In genomic region chr9:71765693-71766092, GRCh38 we compare ENCODE assay signal across 11 cellular contexts. TPM values are rescaled to one million over a fixed set of nuclear protein-coding genes. Genes with fewer than 3 reads are reported as not detected.
DNase-seq lines count a peak whose midpoint lies in the region; ATAC-seq and TF ChIP-seq lines count a peak whose summit lies in the region.
"Had no signal": no experiment of that assay in that cellular context is flagged by ENCODE, and none has a peak within 500 bp of the region (broad histone marks: within the 10 kb centered on the region; RNA-seq: fewer than 3 reads in every experiment).

No MANE protein-coding gene starts in this region.

- no peaks in the 10 kb centered on the region for H3K9me3 Mint-ChIP-seq in activated T-cell treated with anti-CD3 and anti-CD28 coated beads, Interleukin-2, amount 50 U/mL, for 72 hours
- no peaks in the 10 kb centered on the region for H3K9me3 Mint-ChIP-seq in stimulated activated effector memory CD8-positive, alpha-beta T cell treated with anti-CD3 and anti-CD28 coated beads, Interleukin-12 subunit alpha, Interleukin-12 subunit beta, amount 100 ng/mL, for 72 hours

- DNase-seq in NCI-H1105 treated with DMSO at 0.1 percent for 48 hours (lab: John Stamatoyannopoulos, UW) (peak; percentile 9), NCI-H1105 (lab: John Stamatoyannopoulos, UW) (no peak), foreskin keratinocyte (peak; percentile 65 to 80), GM10248 (ENCODE audit: extremely low spot score) (no peak), DMS79 treated with DMSO at 0.1 percent for 48 hours (lab: John Stamatoyannopoulos, UW) (no peak), heart right ventricle (no peak)
- DNase-seq in activated T-cell treated with anti-CD3 and anti-CD28 coated beads, Interleukin-2, amount 50 U/mL, for 72 hours: peak; percentile 41 to 48
- DNase-seq in stimulated activated effector memory CD8-positive, alpha-beta T cell treated with anti-CD3 and anti-CD28 coated beads, Interleukin-12 subunit alpha, Interleukin-12 subunit beta, amount 100 ng/mL, for 72 hours (ENCODE audit: low spot score in 2 of 2): no peak
- DNase-seq: 8988T, NCI-H510A had no signal

- peak in 1 of 2 donors; percentile 3 for ATAC-seq in activated T-cell treated with anti-CD3 and anti-CD28 coated beads, Interleukin-2, amount 50 U/mL, for 72 hours (replicated peaks in 1 of 2)
- no peak for ATAC-seq in foreskin keratinocyte
- ATAC-seq in stimulated activated effector memory CD8-positive, alpha-beta T cell treated with anti-CD3 and anti-CD28 coated beads, Interleukin-12 subunit alpha, Interleukin-12 subunit beta, amount 100 ng/mL, for 72 hours: no peak
- no peak for ATAC-seq in heart right ventricle
- ATAC-seq: esophagus mucosa had no signal

- H3K4me1 ChIP-seq in foreskin keratinocyte (peaks cover 57% of the 10 kb centered on the region), heart right ventricle (peaks cover 4 to 81% (median 31%) of the 10 kb centered on the region in 9 donors)

- H3K27me3 ChIP-seq in foreskin keratinocyte (no peaks in the 10 kb centered on the region), heart right ventricle (peaks cover 0 to 5% (median 0%) of the 10 kb centered on the region in 7 donors)

- peak overlapping the region; percentile 86 to 97 for H3K4me3 Mint-ChIP-seq in activated T-cell treated with anti-CD3 and anti-CD28 coated beads, Interleukin-2, amount 50 U/mL, for 72 hours
- peak overlapping the region; percentile 93 for H3K4me3 Mint-ChIP-seq in stimulated activated effector memory CD8-positive, alpha-beta T cell treated with anti-CD3 and anti-CD28 coated beads, Interleukin-12 subunit alpha, Interleukin-12 subunit beta, amount 100 ng/mL, for 72 hours

- POLR2A ChIA-PET in GM10248 (lab: Yijun Ruan, JAX): no interaction called here

- peaks cover 7 to 11% of the 10 kb centered on the region in 2 donors for H3K36me3 Mint-ChIP-seq in activated T-cell treated with anti-CD3 and anti-CD28 coated beads, Interleukin-2, amount 50 U/mL, for 72 hours (ENCODE audit: insufficient read depth in 2 of 2)
- H3K36me3 Mint-ChIP-seq in stimulated activated effector memory CD8-positive, alpha-beta T cell treated with anti-CD3 and anti-CD28 coated beads, Interleukin-12 subunit alpha, Interleukin-12 subunit beta, amount 100 ng/mL, for 72 hours: peaks cover 59% of the 10 kb centered on the region

- peak overlapping the region; percentile 97 for H3K27ac Mint-ChIP-seq in activated T-cell treated with anti-CD3 and anti-CD28 coated beads, Interleukin-2, amount 50 U/mL, for 72 hours
- peak overlapping the region; percentile 97 for H3K27ac Mint-ChIP-seq in stimulated activated effector memory CD8-positive, alpha-beta T cell treated with anti-CD3 and anti-CD28 coated beads, Interleukin-12 subunit alpha, Interleukin-12 subunit beta, amount 100 ng/mL, for 72 hours

- no peaks in the 10 kb centered on the region for H3K36me3 ChIP-seq in heart right ventricle

- WGBS in heart right ventricle, 2 donors: 83 to 86% methylated on average over 2 of the region's 2 CpGs

- intact Hi-C loops in heart right ventricle (cut with DNase I): loop anchor here in 8 of 10 donors (5.0 to 10.0 kb wide), 9 partner anchors 43 to 597 kb away; no protein-coding TSS in a partner anchor

- peak overlapping the region in 3 of 10 donors; percentile 6 to 87 (median 75) for H3K4me3 ChIP-seq in heart right ventricle

- H3K4me1 Mint-ChIP-seq in activated T-cell treated with anti-CD3 and anti-CD28 coated beads, Interleukin-2, amount 50 U/mL, for 72 hours (ENCODE audit: low read depth): peaks cover 68% of the 10 kb centered on the region
- H3K4me1 Mint-ChIP-seq in stimulated activated effector memory CD8-positive, alpha-beta T cell treated with anti-CD3 and anti-CD28 coated beads, Interleukin-12 subunit alpha, Interleukin-12 subunit beta, amount 100 ng/mL, for 72 hours: peaks cover 77% of the 10 kb centered on the region

- CTCF ChIA-PET in GM10248 (lab: Yijun Ruan, JAX): interaction anchor here (0.9 to 1.9 kb wide), 3 partner anchors 10 to 481 kb away, joined by 3 to 12 read pairs (median 4); no protein-coding TSS in a partner anchor

- no peak for TF ChIP-seq CTCF in foreskin keratinocyte (conservative IDR thresholded peaks at IDR 0.05)
- no peak for TF ChIP-seq CTCF in GM10248 (IDR thresholded peaks at IDR 0.05; ENCODE audit: control extremely low read depth, extremely low read depth, low read depth, missing control alignments)
- no peak for TF ChIP-seq CTCF in heart right ventricle (IDR thresholded peaks at IDR 0.05)

- H3K27me3 Mint-ChIP-seq in activated T-cell treated with anti-CD3 and anti-CD28 coated beads, Interleukin-2, amount 50 U/mL, for 72 hours (ENCODE audit: low read depth): no peaks in the 10 kb centered on the region

- H3K27ac ChIP-seq in foreskin keratinocyte (no peak overlapping the region), heart right ventricle (peak overlapping the region in 1 of 10 donors; percentile 22)

- no peaks in the 10 kb centered on the region for H3K9me3 ChIP-seq in heart right ventricle

RNA-seq across cellular contexts. Expression of gene CEMIP2, which starts 2.6 kb away (rescaled TPM):
- total RNA-seq in activated T-cell treated with anti-CD3 and anti-CD28 coated beads, Interleukin-2, amount 50 U/mL, for 72 hours: 10 to 100 TPM; 46.7 to 62.2 TPM
- 43.3 and 52.0 TPM in 2 replicates for total RNA-seq in foreskin keratinocyte
- polyA plus RNA-seq in foreskin keratinocyte: 14.7 and 17.4 TPM in 2 replicates
- 10 to 100 TPM in 6 of 10 donors, 1 to 10 TPM in 4; 4.7 to 34.9 (median 11.0) TPM for total RNA-seq in heart right ventricle
- polyA plus RNA-seq in heart right ventricle: 1 to 10 TPM; 6.7 to 8.3 TPM

Comparison
In these comparisons a context has a peak if more than half of its experiments do, and no peak if none do; other contexts are left out.
1. DNase-seq: peak in NCI-H1105 treated with DMSO at 0.1 percent for 48 hours (single experiment), activated T-cell treated with anti-CD3 and anti-CD28 coated beads, Interleukin-2, amount 50 U/mL, for 72 hours (2 of 2) and foreskin keratinocyte (2 of 2); none in NCI-H1105 (single experiment), stimulated activated effector memory CD8-positive, alpha-beta T cell treated with anti-CD3 and anti-CD28 coated beads, Interleukin-12 subunit alpha, Interleukin-12 subunit beta, amount 100 ng/mL, for 72 hours (0 of 2), GM10248 (single experiment), DMS79 treated with DMSO at 0.1 percent for 48 hours (single experiment) and heart right ventricle (0 of 2).